1 cellular context compared by ENCODE assay signal in the genomic region with DNA sequence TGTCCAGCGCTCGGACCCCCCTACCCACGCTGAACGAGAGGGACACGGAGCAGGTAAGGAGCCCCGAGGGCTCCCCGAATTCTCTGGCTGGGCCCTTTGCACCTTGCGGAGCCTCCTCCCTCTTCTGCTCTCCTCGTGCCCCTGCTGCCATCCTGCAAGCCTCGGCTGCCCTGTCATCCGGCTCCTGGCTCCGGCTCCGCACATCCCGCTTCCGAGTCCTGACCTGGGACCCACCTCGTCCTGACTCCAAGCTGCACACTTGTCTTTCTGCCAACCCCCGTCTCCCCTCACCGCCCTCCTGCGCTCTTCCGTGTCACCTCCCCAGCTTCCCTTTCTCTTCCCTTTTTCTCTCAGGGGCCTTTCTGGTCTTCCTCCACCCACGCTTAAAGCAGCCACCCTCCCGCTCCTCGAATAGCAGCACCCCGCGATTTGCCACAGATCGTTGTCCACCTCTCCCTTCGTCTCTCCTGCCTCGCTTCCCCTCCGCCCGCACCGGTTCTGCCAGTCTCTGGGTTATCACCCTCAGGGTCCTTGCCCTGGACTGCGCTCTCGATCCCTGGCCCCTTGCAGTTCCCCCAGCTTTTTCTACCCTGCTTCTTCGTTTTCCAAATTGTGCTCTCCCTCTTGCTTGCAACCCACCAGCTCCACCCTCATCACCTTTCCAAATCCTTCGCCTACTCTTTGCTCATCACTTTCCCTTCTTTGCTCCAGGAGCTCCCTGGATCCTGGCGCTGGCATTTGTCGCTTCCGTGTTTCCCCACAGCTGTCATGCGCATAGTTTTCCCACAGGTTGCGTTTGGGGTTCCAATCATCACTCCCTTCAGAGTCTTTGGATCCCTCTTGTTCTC.
TF ChIP-seq lines count a peak whose summit lies in the region.

No MANE protein-coding gene starts in this region.

TF ChIP-seq in GM12878, 131 proteins besides CTCF, POLR2A, EP300 and RAD21 (continued from another document):
- TF ChIP-seq NR2F1 (conservative IDR thresholded peaks at IDR 0.05) (0 out of 2 replicates have a peak, but pooled peaks have one; percentile 2), POU2F2 (IDR thresholded peaks at IDR 0.05; ENCODE audit: borderline replicate concordance, low read depth, low read length) (no peak), POLR2AphosphoS5 (IDR thresholded peaks at IDR 0.05; ENCODE audit: low read length) (no peak), KAT2A (conservative IDR thresholded peaks at IDR 0.05; ENCODE audit: control insufficient read depth, low read depth, low read length) (no peak), NFXL1 (IDR thresholded peaks at IDR 0.05; ENCODE audit: borderline replicate concordance) (no peak), MAX (IDR thresholded peaks at IDR 0.05; ENCODE audit: low read depth, low read length) (no peak), ZBTB4 (CRISPR knock-in tag; IDR thresholded peaks at IDR 0.05) (no peak), PAX5 (IDR thresholded peaks at IDR 0.05; ENCODE audit: borderline replicate concordance, low read depth, low read length) (no peak), ZZZ3 (IDR thresholded peaks at IDR 0.05; ENCODE audit: control insufficient read depth, insufficient read length, low read depth) (no peak), SRF (IDR thresholded peaks at IDR 0.05; ENCODE audit: low read depth in 2 of 2, low read length in 2 of 2) (no peak), ETV6 (conservative IDR thresholded peaks at IDR 0.05 in 1 of 2, IDR thresholded peaks at IDR 0.05 in 1 of 2; ENCODE audit: borderline replicate concordance in 1 of 2, low read depth in 1 of 2) (peak in 1 of 2 experiments; percentile 49; a peak in 2 of 4 replicates), TAF1 (IDR thresholded peaks at IDR 0.05; ENCODE audit: borderline replicate concordance, low read depth, low read length) (peak; percentile 50; the same call in 1 of the 2 replicates), IRF5 (IDR thresholded peaks at IDR 0.05; ENCODE audit: borderline replicate concordance) (no peak), WRNIP1 (IDR thresholded peaks at IDR 0.05; ENCODE audit: borderline replicate concordance, low read depth, low read length) (no peak), ZNF274 (IDR thresholded peaks at IDR 0.05; ENCODE audit: insufficient read depth, insufficient read length) (no peak)
- TF ChIP-seq, protein P1, sequence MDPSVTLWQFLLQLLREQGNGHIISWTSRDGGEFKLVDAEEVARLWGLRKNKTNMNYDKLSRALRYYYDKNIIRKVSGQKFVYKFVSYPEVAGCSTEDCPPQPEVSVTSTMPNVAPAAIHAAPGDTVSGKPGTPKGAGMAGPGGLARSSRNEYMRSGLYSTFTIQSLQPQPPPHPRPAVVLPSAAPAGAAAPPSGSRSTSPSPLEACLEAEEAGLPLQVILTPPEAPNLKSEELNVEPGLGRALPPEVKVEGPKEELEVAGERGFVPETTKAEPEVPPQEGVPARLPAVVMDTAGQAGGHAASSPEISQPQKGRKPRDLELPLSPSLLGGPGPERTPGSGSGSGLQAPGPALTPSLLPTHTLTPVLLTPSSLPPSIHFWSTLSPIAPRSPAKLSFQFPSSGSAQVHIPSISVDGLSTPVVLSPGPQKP (IDR thresholded peaks at IDR 0.05; ENCODE audit: low read depth, low read length) = no peak
- TF ChIP-seq, protein P2, sequence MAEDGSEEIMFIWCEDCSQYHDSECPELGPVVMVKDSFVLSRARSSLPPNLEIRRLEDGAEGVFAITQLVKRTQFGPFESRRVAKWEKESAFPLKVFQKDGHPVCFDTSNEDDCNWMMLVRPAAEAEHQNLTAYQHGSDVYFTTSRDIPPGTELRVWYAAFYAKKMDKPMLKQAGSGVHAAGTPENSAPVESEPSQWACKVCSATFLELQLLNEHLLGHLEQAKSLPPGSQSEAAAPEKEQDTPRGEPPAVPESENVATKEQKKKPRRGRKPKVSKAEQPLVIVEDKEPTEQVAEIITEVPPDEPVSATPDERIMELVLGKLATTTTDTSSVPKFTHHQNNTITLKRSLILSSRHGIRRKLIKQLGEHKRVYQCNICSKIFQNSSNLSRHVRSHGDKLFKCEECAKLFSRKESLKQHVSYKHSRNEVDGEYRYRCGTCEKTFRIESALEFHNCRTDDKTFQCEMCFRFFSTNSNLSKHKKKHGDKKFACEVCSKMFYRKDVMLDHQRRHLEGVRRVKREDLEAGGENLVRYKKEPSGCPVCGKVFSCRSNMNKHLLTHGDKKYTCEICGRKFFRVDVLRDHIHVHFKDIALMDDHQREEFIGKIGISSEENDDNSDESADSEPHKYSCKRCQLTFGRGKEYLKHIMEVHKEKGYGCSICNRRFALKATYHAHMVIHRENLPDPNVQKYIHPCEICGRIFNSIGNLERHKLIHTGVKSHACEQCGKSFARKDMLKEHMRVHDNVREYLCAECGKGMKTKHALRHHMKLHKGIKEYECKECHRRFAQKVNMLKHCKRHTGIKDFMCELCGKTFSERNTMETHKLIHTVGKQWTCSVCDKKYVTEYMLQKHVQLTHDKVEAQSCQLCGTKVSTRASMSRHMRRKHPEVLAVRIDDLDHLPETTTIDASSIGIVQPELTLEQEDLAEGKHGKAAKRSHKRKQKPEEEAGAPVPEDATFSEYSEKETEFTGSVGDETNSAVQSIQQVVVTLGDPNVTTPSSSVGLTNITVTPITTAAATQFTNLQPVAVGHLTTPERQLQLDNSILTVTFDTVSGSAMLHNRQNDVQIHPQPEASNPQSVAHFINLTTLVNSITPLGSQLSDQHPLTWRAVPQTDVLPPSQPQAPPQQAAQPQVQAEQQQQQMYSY (CRISPR knock-in tag; IDR thresholded peaks at IDR 0.05) = no peak
